ENCODE assay signal across 9 cellular contexts in genomic region chr5:5899716-5900115, GRCh38.
"Had no signal": no experiment of that assay in that cellular context is flagged by ENCODE, and none has a peak within 500 bp of the region (broad histone marks: within the 10 kb centered on the region; RNA-seq: fewer than 3 reads in every experiment).

No MANE protein-coding gene starts in this region.

- H3K27ac ChIP-seq: GM23248, HL-60 had no signal

- ATAC-seq: HCT116, HepG2 had no signal

- H3K4me1 ChIP-seq: HAP-1 had no signal

- H3K4me1 Mint-ChIP-seq: IgD-negative memory B cell had no signal

- H3K27ac Mint-ChIP-seq: HFFc6, IgD-negative memory B cell had no signal

- H3K36me3 ChIP-seq: HAP-1 had no signal

- H3K4me3 Mint-ChIP-seq: HFFc6 had no signal

- H3K9ac ChIP-seq: GM23248 had no signal

- H3K36me3 Mint-ChIP-seq: IgD-negative memory B cell had no signal

- H3K9me3 ChIP-seq: HAP-1 had no signal

- H2AFZ ChIP-seq: GM23248 had no signal

- DNase-seq: GM23248, GOT3, H7, HFFc6 had no signal

- H3K4me3 ChIP-seq: GM23248, HAP-1 had no signal
